8 cellular contexts compared by ENCODE assay signal in the genomic region with DNA sequence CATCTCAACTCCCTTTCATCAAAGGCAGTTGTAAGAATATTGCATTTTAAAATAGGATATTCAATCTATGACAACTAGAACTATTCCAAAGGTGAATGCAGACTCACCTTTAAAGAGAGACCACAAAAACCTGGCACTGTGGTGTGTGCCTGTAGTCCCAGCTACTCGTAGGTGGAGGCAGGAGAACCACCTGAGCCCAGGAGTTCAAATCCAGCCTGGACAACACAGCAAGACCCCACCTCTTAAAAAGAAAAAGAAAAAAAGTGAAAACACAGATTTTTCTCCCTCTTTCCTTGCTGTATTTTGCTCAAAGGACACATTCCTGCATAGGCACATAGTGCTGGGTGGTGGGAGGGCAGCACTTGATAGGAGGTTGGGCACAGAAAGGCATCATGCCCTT. TPM values are rescaled to one million over a fixed set of nuclear protein-coding genes. Genes with fewer than 3 reads are reported as not detected.
DNase-seq lines count a peak whose midpoint lies in the region; ATAC-seq and TF ChIP-seq lines count a peak whose summit lies in the region.

No MANE protein-coding gene starts in this region.

- in situ Hi-C loops in mammary epithelial cell (cut with MboI; ENCODE audit: low sequenced_read_pairs in 2 of 2): no loop called here

- H3K27me3 ChIP-seq in AG04450 (ENCODE audit: control insufficient read depth, insufficient read depth, low read length) (no peaks in the 10 kb centered on the region), HUES64 (ENCODE audit: insufficient read depth, low read length) (no peaks in the 10 kb centered on the region), mammary epithelial cell (ENCODE audit: insufficient read depth, low read length) (no peaks in the 10 kb centered on the region)

- H3K9me3 ChIP-seq in AG04450 (ENCODE audit: control insufficient read depth, insufficient read depth, low read length): no peaks in the 10 kb centered on the region; the same call in 1 of the 2 replicates
- H3K9me3 ChIP-seq in HUES64 (ENCODE audit: insufficient read depth, low read depth, low read length): no peaks in the 10 kb centered on the region
- no peaks in the 10 kb centered on the region for H3K9me3 ChIP-seq in mammary epithelial cell (replicated peaks; ENCODE audit: insufficient read depth, low read length)

- peaks cover 15 to 28% (median 27%) of the 10 kb centered on the region in 3 donors for H3K4me1 Mint-ChIP-seq in naive B cell

- H3K4me3 ChIP-seq in AG04450 (ENCODE audit: low read depth, low read length): peak overlapping the region; percentile 95
- H3K4me3 ChIP-seq in HUES64 (ENCODE audit: low read length): peak overlapping the region; percentile 85
- peak overlapping the region; percentile 62 to 93 (median 91) for H3K4me3 ChIP-seq in mammary epithelial cell (replicated peaks in 1 of 3; ENCODE audit: insufficient read depth in 1 of 3, low read depth in 2 of 3, low read length in 3 of 3)

- no peaks in the 10 kb centered on the region for H3K27me3 Mint-ChIP-seq in naive B cell

- TF ChIP-seq CTCF in AG04450 (IDR thresholded peaks at IDR 0.05; ENCODE audit: low read depth, low read length) (no peak), mammary epithelial cell (conservative IDR thresholded peaks at IDR 0.05 in 1 of 2, IDR thresholded peaks at IDR 0.05 in 1 of 2; ENCODE audit: extremely low read depth in 1 of 2, insufficient read depth in 1 of 2, low read depth in 1 of 2, low read length in 2 of 2) (no peak)

- ATAC-seq in naive B cell (ENCODE audit: low read depth in 2 of 2) (no peak), GM18867 (IDR thresholded peaks at IDR 0.05; ENCODE audit: unreplicated experiment) (no peak), HG03520 (IDR thresholded peaks at IDR 0.05; ENCODE audit: unreplicated experiment) (no peak), GM18870 (IDR thresholded peaks at IDR 0.05; ENCODE audit: unreplicated experiment) (no peak)
- ATAC-seq in activated CD4-positive, CD25-positive, alpha-beta regulatory T cell treated with anti-CD3 and anti-CD28 coated beads, Interleukin-2, amount 50 U/mL, for 24 hours: no peak

- H3K4me1 ChIP-seq in HUES64 (ENCODE audit: insufficient read depth, low read length): peaks cover 8% of the 10 kb centered on the region
- H3K4me1 ChIP-seq in mammary epithelial cell (ENCODE audit: insufficient read depth, low read length): peaks cover 10% of the 10 kb centered on the region

- intact Hi-C loops in mammary epithelial cell (cut with micrococcal nuclease): no loop called here

- no TSS peak for BruUV-seq in mammary epithelial cell (replicated peaks; lab: Mats Ljungman, UMichigan)

- H2AFZ ChIP-seq in mammary epithelial cell (ENCODE audit: low read depth, low read length): peak overlapping the region; percentile 96

- H3K36me3 Mint-ChIP-seq in naive B cell: peaks cover 0 to 7% of the 10 kb centered on the region in 2 donors

- peak overlapping the region; percentile 80 for H3K4me2 ChIP-seq in mammary epithelial cell (ENCODE audit: insufficient read depth, low read depth, low read length)

- CTCF ChIA-PET in AG04450 (lab: Charles Lee): interaction anchor here (0.5 to 3.7 kb wide), 5 partner anchors 20 to 206 kb away, joined by 3 to 32 read pairs (median 3); partner anchors contain the start of gene TCTN3
- CTCF ChIA-PET in mammary epithelial cell (lab: Charles Lee; ENCODE audit: low non-redundant PET): no interaction called here

- DNase-seq in AG04450 (ENCODE audit: low read depth, low spot score) (no peak), mammary epithelial cell (no peak), naive B cell (no peak)

- H3K9ac ChIP-seq in HUES64 (ENCODE audit: low read depth, low read length) (no peak overlapping the region), mammary epithelial cell (ENCODE audit: insufficient read depth, low read length) (no peak overlapping the region)

- H3K9me3 Mint-ChIP-seq in naive B cell: no peaks in the 10 kb centered on the region

- H3K4me3 Mint-ChIP-seq in naive B cell: peak overlapping the region in 7 of 8 donors; percentile 92 to 100 (median 99)

- 55% methylated on average over 1 of the region's 1 CpG for WGBS in HUES64
- WGBS in mammary epithelial cell (ENCODE audit: low coverage, missing lambda C conversion rate): 0% methylated on average over 1 of the region's 1 CpG

- H4K20me1 ChIP-seq in mammary epithelial cell (ENCODE audit: insufficient read depth, low read length): no peaks in the 10 kb centered on the region

- H3K27ac Mint-ChIP-seq in naive B cell: no peak overlapping the region

- no peak overlapping the region for H3K27ac ChIP-seq in AG04450 (ENCODE audit: low read depth, low read length)
- H3K27ac ChIP-seq in HUES64 (ENCODE audit: low read depth, low read length): no peak overlapping the region
- no peak overlapping the region for H3K27ac ChIP-seq in mammary epithelial cell (ENCODE audit: insufficient read depth, low read depth, low read length)

- dilution Hi-C loops in mammary epithelial cell (cut with HindIII; ENCODE audit: low sequenced_read_pairs): no loop called here

- H3K36me3 ChIP-seq in HUES64 (ENCODE audit: insufficient read depth, low read length) (peaks cover 15% of the 10 kb centered on the region), mammary epithelial cell (ENCODE audit: insufficient read depth, low read length) (peaks cover 4% of the 10 kb centered on the region)

- POLR2A ChIA-PET in AG04450 (lab: Yijun Ruan, JAX): interaction anchor here (0.8 kb wide), 1 partner anchor 14 kb away, joined by 3 read pairs; no protein-coding TSS in a partner anchor

- H3K79me2 ChIP-seq in mammary epithelial cell (ENCODE audit: insufficient read depth, low read length): peaks cover 36% of the 10 kb centered on the region

RNA-seq across cellular contexts. Expression of gene ALDH18A1, which starts 0.7 kb away (rescaled TPM):
- polyA plus RNA-seq in AG04450 (2011; rRNA removed) (123 and 125 TPM in 2 replicates), mammary epithelial cell (49.8 TPM), naive B cell (ENCODE audit: low read depth in 6 of 6) (10 to 100 TPM; 32.7 to 61.8 (median 45.5) TPM)
- polyA minus RNA-seq in AG04450 (2011; rRNA and poly(A)+ RNA removed): 198 and 259 TPM in 2 replicates
- polyA plus RNA-seq in HUES64 (2013, experiment 1 of 2): 58.0 TPM
- 59.2 TPM for polyA plus RNA-seq in HUES64 (2013, experiment 2 of 2)
- total RNA-seq in mammary epithelial cell: 10 to 100 TPM; 70.9 to 87.2 TPM
- polyA minus RNA-seq in mammary epithelial cell: 125 TPM

RNA-seq across cellular contexts. Expression of gene TCTN3, which starts 36.5 kb away (rescaled TPM):
- polyA plus RNA-seq in AG04450 (2011; rRNA removed): 51.3 and 55.3 TPM in 2 replicates
- 27.8 and 30.4 TPM in 2 replicates for polyA minus RNA-seq in AG04450 (2011; rRNA and poly(A)+ RNA removed)
- 34.3 TPM for polyA plus RNA-seq in HUES64 (2013, experiment 1 of 2)
- polyA plus RNA-seq in HUES64 (2013, experiment 2 of 2): 37.0 TPM
- 10 to 100 TPM; 31.8 to 45.2 TPM for total RNA-seq in mammary epithelial cell
- polyA plus RNA-seq in mammary epithelial cell: 38.4 TPM
- 23.4 TPM for polyA minus RNA-seq in mammary epithelial cell
- polyA plus RNA-seq in naive B cell (ENCODE audit: low read depth in 6 of 6): 10 to 100 TPM; 22.1 to 42.3 (median 35.2) TPM
